Comparison of ENCODE assay signal across 16 cellular contexts in genomic region chr2:173028671-173029070, GRCh38. TPM values are rescaled to one million over a fixed set of nuclear protein-coding genes. Genes with fewer than 3 reads are reported as not detected.
A peak's percentile ranks its signal among the peaks of the same experiment; 100 is the strongest.
DNase-seq lines count a peak whose midpoint lies in the region; ATAC-seq and TF ChIP-seq lines count a peak whose summit lies in the region.
"Had no signal": no experiment of that assay in that cellular context is flagged by ENCODE, and none has a peak within 500 bp of the region (broad histone marks: within the 10 kb centered on the region; RNA-seq: fewer than 3 reads in every experiment).

No MANE protein-coding gene starts in this region.

- no peaks in the 10 kb centered on the region for H3K9me3 ChIP-seq in esophagus muscularis mucosa
- no peaks in the 10 kb centered on the region for H3K9me3 ChIP-seq in prostate gland
- H3K9me3 ChIP-seq: BE2C, lower lobe of right lung had no signal

- ATAC-seq in HG02884 (IDR thresholded peaks at IDR 0.05; ENCODE audit: unreplicated experiment), result no peak
- ATAC-seq: activated CD4-positive, CD25-positive, alpha-beta regulatory T cell treated with anti-CD3 and anti-CD28 coated beads, Interleukin-2, amount 50 U/mL, for 24 hours; lower lobe of right lung had no signal

- H3K27ac ChIP-seq in esophagus muscularis mucosa (replicated peaks in 1 of 4) (peak overlapping the region; percentile 54 to 80 (median 74)), prostate gland (peak overlapping the region; percentile 38 to 41)
- H3K27ac ChIP-seq: lower lobe of right lung had no signal

- peaks cover 51% of the 10 kb centered on the region for H3K4me1 Mint-ChIP-seq in HFFc6 (ENCODE audit: low read depth)

- TF ChIP-seq POLR2A in esophagus muscularis mucosa (IDR thresholded peaks at IDR 0.05; ENCODE audit: low read depth), result no peak
- no peak for TF ChIP-seq POLR2A in prostate gland (IDR thresholded peaks at IDR 0.05)

- H3K27me3 Mint-ChIP-seq in HFFc6 (ENCODE audit: insufficient read depth), result peaks cover under 1% of the 10 kb centered on the region; the same call in 1 of the 2 replicates

- H3K4me3 ChIP-seq in AG09309 (ENCODE audit: control insufficient read depth, low read depth, low read length) (no peak overlapping the region), esophagus muscularis mucosa (no peak overlapping the region), prostate gland (no peak overlapping the region)
- H3K4me3 ChIP-seq: lower lobe of right lung had no signal

- no peaks in the 10 kb centered on the region for H3K9me3 Mint-ChIP-seq in HFFc6

- H3K4me1 ChIP-seq in esophagus muscularis mucosa, result peaks cover 18 to 29% (median 26%) of the 10 kb centered on the region in 4 donors
- H3K4me1 ChIP-seq in prostate gland (replicated peaks), result no peaks in the 10 kb centered on the region
- H3K4me1 ChIP-seq: BE2C had no signal

- H3K4me3 Mint-ChIP-seq in HFFc6, result no peak overlapping the region
- H3K4me3 Mint-ChIP-seq: nephron progenitor cell had no signal

- H3K36me3 ChIP-seq in esophagus muscularis mucosa (no peaks in the 10 kb centered on the region), prostate gland (no peaks in the 10 kb centered on the region)
- H3K36me3 ChIP-seq: BE2C, lower lobe of right lung had no signal

- TF ChIP-seq EP300 in esophagus muscularis mucosa (IDR thresholded peaks at IDR 0.05), result no peak

- DNase-seq in AG09309 (ENCODE audit: low read depth) (peak; percentile 59), HFFc6 (no peak), esophagus muscularis mucosa (ENCODE audit: extremely low spot score) (peak; percentile 26), prostate gland (ENCODE audit: low spot score) (no peak), dermis blood vessel endothelial cell (no peak), SKM-1 treated with dmso at 0.1 percent for 144 hours (lab: John Stamatoyannopoulos, UW; ENCODE audit: unreplicated experiment) (no peak), EL (no peak)
- DNase-seq: activated T-cell treated with anti-CD3 and anti-CD28 coated beads for 4 hours; BE2C; lower lobe of right lung; NCI-H526 treated with DMSO at 0.1 percent for 48 hours; nephron progenitor cell; stimulated activated naive CD4-positive, alpha-beta T cell; T-helper 1 cell had no signal

- intact Hi-C loops in esophagus muscularis mucosa (cut with DNase I) (loop anchor here (5.0 kb wide), 1 partner anchor 44 kb away; no protein-coding TSS in a partner anchor), prostate gland (cut with DNase I) (loop anchor here (5.0 to 10.0 kb wide), 3 partner anchors 49 to 326 kb away; partner anchors contain the start of genes CDCA7 and MAP3K20)

- WGBS in esophagus muscularis mucosa, result 34% methylated on average over 5 of the region's 5 CpGs
- 29% methylated on average over 5 of the region's 5 CpGs for WGBS in prostate gland

- peak overlapping the region; percentile 44; the same call in 1 of the 2 replicates for H3K27ac Mint-ChIP-seq in HFFc6
- H3K27ac Mint-ChIP-seq: nephron progenitor cell had no signal

- H3K27me3 ChIP-seq in esophagus muscularis mucosa (no peaks in the 10 kb centered on the region), prostate gland (replicated peaks; ENCODE audit: insufficient read depth) (no peaks in the 10 kb centered on the region)
- H3K27me3 ChIP-seq: BE2C had no signal

- no peak for TF ChIP-seq CTCF in AG09309 (IDR thresholded peaks at IDR 0.05; ENCODE audit: control insufficient read depth, insufficient read depth, low read depth, low read length, missing control alignments)
- TF ChIP-seq CTCF in HFFc6 (IDR thresholded peaks at IDR 0.05), result no peak
- TF ChIP-seq CTCF in esophagus muscularis mucosa (IDR thresholded peaks at IDR 0.05), result no peak
- TF ChIP-seq CTCF in prostate gland (IDR thresholded peaks at IDR 0.05), result no peak

- no peaks in the 10 kb centered on the region for H3K36me3 Mint-ChIP-seq in HFFc6 (ENCODE audit: low read depth)

RNA-seq across cellular contexts. Expression of gene MAP3K20, which starts 47.0 kb away (rescaled TPM):
- 100 to 1,000 TPM; 126 to 150 (median 134) TPM for total RNA-seq in HFFc6 (2021; fragmentation: NEBNext Ultra II Directional; extraction: Animal tissue kit (Norgen Biotek cat#: 25700))
- 100 to 1,000 TPM; 238 to 335 (median 267) TPM for total RNA-seq in esophagus muscularis mucosa
- total RNA-seq in prostate gland, result 10 to 100 TPM; 28.9 to 48.8 TPM
- total RNA-seq in dermis blood vessel endothelial cell, result 31.5 and 41.5 TPM in 2 replicates

Comparison
In these comparisons a context has a peak if more than half of its experiments do, and no peak if none do; other contexts are left out.
1. DNase-seq: peak in AG09309 (single experiment) and esophagus muscularis mucosa (single experiment); none in HFFc6 (single experiment), prostate gland (single experiment), dermis blood vessel endothelial cell (single experiment), SKM-1 treated with dmso at 0.1 percent for 144 hours (single experiment) and EL (single experiment).